In genomic region chr3:171248426-171249115, GRCh38 we compare ENCODE assay signal across 12 cellular contexts.
DNase-seq lines count a peak whose midpoint lies in the region; ATAC-seq, FAIRE-seq and TF ChIP-seq lines count a peak whose summit lies in the region.
"Had no signal": no experiment of that assay in that cellular context is flagged by ENCODE, and none has a peak within 500 bp of the region (broad histone marks: within the 10 kb centered on the region; RNA-seq: fewer than 3 reads in every experiment).

No MANE protein-coding gene starts in this region.

- WGBS in upper lobe of left lung, 2 donors: 66 to 76% methylated on average over 4 of the region's 4 CpGs

- no peak for TF ChIP-seq CTCF in VCaP (conservative IDR thresholded peaks at IDR 0.05)
- no peak for TF ChIP-seq CTCF in upper lobe of left lung (IDR thresholded peaks at IDR 0.05)

- H3K4me1 ChIP-seq in upper lobe of left lung: no peaks in the 10 kb centered on the region

- no peak overlapping the region for H3K4me3 ChIP-seq in upper lobe of left lung

- FAIRE-seq in GM18507 (lab: Jason Lieb, UNC): peak; percentile 94
- FAIRE-seq: endothelial cell of umbilical vein had no signal

- peak overlapping the region; percentile 16; the same call in 1 of the 2 replicates for H3K27ac ChIP-seq in VCaP
- H3K27ac ChIP-seq in upper lobe of left lung: no peak overlapping the region

- TF ChIP-seq EP300 in upper lobe of left lung (IDR thresholded peaks at IDR 0.05): no peak

- ATAC-seq in GM19438 (IDR thresholded peaks at IDR 0.05; ENCODE audit: low read depth, unreplicated experiment): peak; percentile 73
- peak; percentile 52 for ATAC-seq in HG02970 (IDR thresholded peaks at IDR 0.05; ENCODE audit: low FRiP score, unreplicated experiment)
- ATAC-seq in upper lobe of left lung (ENCODE audit: low FRiP score in 2 of 2): no peak
- ATAC-seq: left lobe of liver had no signal

- no peaks in the 10 kb centered on the region for H3K36me3 ChIP-seq in upper lobe of left lung

- no peak for DNase-seq in GM18507 (ENCODE audit: extremely low spot score, insufficient read length, low read depth)
- no peak for DNase-seq in upper lobe of left lung
- no peak for DNase-seq in NCI-H526 (lab: John Stamatoyannopoulos, UW)
- no peak for DNase-seq in HT-29 (ENCODE audit: low spot score)
- no peak for DNase-seq in activated CD4-positive, alpha-beta T cell treated with anti-CD3 and anti-CD28 coated beads, Interleukin-2, amount 50 U/mL, for 1 hour
- DNase-seq: DND-41, NCI-H345 had no signal

- no peaks in the 10 kb centered on the region for H3K9me3 ChIP-seq in upper lobe of left lung

- TF ChIP-seq POLR2A in upper lobe of left lung (IDR thresholded peaks at IDR 0.05): no peak

- no peaks in the 10 kb centered on the region for H3K27me3 ChIP-seq in upper lobe of left lung

Comparison
In these comparisons a context has a peak if more than half of its experiments do, and no peak if none do; other contexts are left out.
1. ATAC-seq: peak in GM19438 (single experiment) and HG02970 (single experiment); none in upper lobe of left lung (0 of 2).